11 cellular contexts compared by ENCODE assay signal in genomic region chr2:74119324-74119723, GRCh38. TPM values are rescaled to one million over a fixed set of nuclear protein-coding genes. Genes with fewer than 3 reads are reported as not detected.
DNase-seq lines count a peak whose midpoint lies in the region; ATAC-seq, FAIRE-seq and TF ChIP-seq lines count a peak whose summit lies in the region.
"Had no signal": no experiment of that assay in that cellular context is flagged by ENCODE, and none has a peak within 500 bp of the region (broad histone marks: within the 10 kb centered on the region; RNA-seq: fewer than 3 reads in every experiment).

No MANE protein-coding gene starts in this region.

- H3K4me1 ChIP-seq in astrocyte (ENCODE audit: insufficient read depth, low read length) (peaks cover 3% of the 10 kb centered on the region), parathyroid adenoma (no peaks in the 10 kb centered on the region), aorta (ENCODE audit: control insufficient read depth in 1 of 2, insufficient read depth in 2 of 2, low read length in 2 of 2) (no peaks in the 10 kb centered on the region)
- H3K4me1 ChIP-seq: Peyer's patch, vagina had no signal

- H3K27ac ChIP-seq in astrocyte (ENCODE audit: low read depth, low read length) (no peak overlapping the region), parathyroid adenoma (no peak overlapping the region), aorta (ENCODE audit: low read depth in 1 of 2, low read length in 2 of 2) (no peak overlapping the region)

- no peak for ATAC-seq in HG03175 (IDR thresholded peaks at IDR 0.05; ENCODE audit: unreplicated experiment)
- ATAC-seq in aorta (ENCODE audit: low FRiP score), result no peak

- H3K9me3 ChIP-seq in astrocyte (ENCODE audit: insufficient read depth, low read depth, low read length) (no peaks in the 10 kb centered on the region), parathyroid adenoma (ENCODE audit: control insufficient read depth, low read length) (no peaks in the 10 kb centered on the region), aorta (ENCODE audit: control insufficient read depth, low read length) (no peaks in the 10 kb centered on the region)
- H3K9me3 ChIP-seq: Peyer's patch, vagina had no signal

- H3K27me3 ChIP-seq in astrocyte (ENCODE audit: insufficient read depth, low read length) (no peaks in the 10 kb centered on the region), parathyroid adenoma (ENCODE audit: control insufficient read depth, insufficient read depth, low read length) (no peaks in the 10 kb centered on the region), aorta (ENCODE audit: control insufficient read depth in 1 of 2, insufficient read depth in 2 of 2, low read length in 1 of 2) (no peaks in the 10 kb centered on the region)
- H3K27me3 ChIP-seq: Peyer's patch, vagina had no signal

- H3K9ac ChIP-seq in astrocyte (ENCODE audit: low read length) (no peak overlapping the region), parathyroid adenoma (no peak overlapping the region)

- intact Hi-C loops in aorta (cut with DNase I), result no loop called here

- no peaks in the 10 kb centered on the region for H3K79me2 ChIP-seq in astrocyte (ENCODE audit: insufficient read depth, low read length)
- H3K79me2 ChIP-seq in parathyroid adenoma, result no peaks in the 10 kb centered on the region

- TF ChIP-seq CTCF in astrocyte (IDR thresholded peaks at IDR 0.05; ENCODE audit: insufficient read depth, low read depth, low read length), result no peak
- no peak for TF ChIP-seq CTCF in parathyroid adenoma (IDR thresholded peaks at IDR 0.05)

- H3K4me3 ChIP-seq in astrocyte (ENCODE audit: insufficient read depth, low read depth, low read length), result no peak overlapping the region
- H3K4me3 ChIP-seq in parathyroid adenoma (ENCODE audit: low read depth, low read length), result no peak overlapping the region
- H3K4me3 ChIP-seq in aorta (ENCODE audit: low read length in 2 of 2), result no peak overlapping the region

- H3K36me3 Mint-ChIP-seq in astrocyte (ENCODE audit: low read depth, unreplicated experiment), result no peaks in the 10 kb centered on the region

- peak overlapping the region; percentile 75 for H3K4me3 Mint-ChIP-seq in astrocyte (ENCODE audit: unreplicated experiment)

- no peak overlapping the region for H3K27ac Mint-ChIP-seq in astrocyte (ENCODE audit: unreplicated experiment)

- H3K4me2 ChIP-seq in astrocyte (ENCODE audit: low read length) (peak overlapping the region; percentile 80), parathyroid adenoma (ENCODE audit: low read length) (no peak overlapping the region)

- H3K36me3 ChIP-seq in astrocyte (ENCODE audit: insufficient read depth, low read length), result no peaks in the 10 kb centered on the region
- H3K36me3 ChIP-seq in parathyroid adenoma (ENCODE audit: control insufficient read depth, insufficient read depth, low read length), result no peaks in the 10 kb centered on the region
- no peaks in the 10 kb centered on the region for H3K36me3 ChIP-seq in aorta (ENCODE audit: control insufficient read depth in 1 of 2, insufficient read depth in 2 of 2, low read length in 1 of 2)
- H3K36me3 ChIP-seq: Peyer's patch, vagina had no signal

- peaks cover 19% of the 10 kb centered on the region for H3K9me3 Mint-ChIP-seq in astrocyte (ENCODE audit: unreplicated experiment)

- H2AFZ ChIP-seq in astrocyte (ENCODE audit: low read depth, low read length) (no peak overlapping the region), parathyroid adenoma (peak overlapping the region; percentile 87)

- FAIRE-seq in astrocyte (lab: Jason Lieb, UNC), result no peak
- FAIRE-seq: endometrium had no signal

- H3K4me1 Mint-ChIP-seq in astrocyte (ENCODE audit: low read depth, unreplicated experiment), result no peaks in the 10 kb centered on the region

- H3K27me3 Mint-ChIP-seq in astrocyte (ENCODE audit: low read depth, unreplicated experiment), result peaks cover 7% of the 10 kb centered on the region
- H3K27me3 Mint-ChIP-seq: memory B cell had no signal

- DNase-seq in EH (ENCODE audit: low read depth) (peak; percentile 26), Kasumi-1 (lab: John Stamatoyannopoulos, UW) (peak; percentile 12 to 30), astrocyte (ENCODE audit: low read depth) (no peak), aorta (no peak)
- DNase-seq in activated naive CD4-positive, alpha-beta T cell (lab: John Stamatoyannopoulos, UW), result no peak

- no peaks in the 10 kb centered on the region for H4K20me1 ChIP-seq in astrocyte (ENCODE audit: insufficient read depth, low read length)

RNA-seq across cellular contexts. Expression of gene BOLA3, which starts 28.4 kb away (rescaled TPM):
- total RNA-seq in astrocyte (42.4 and 48.8 TPM in 2 replicates), aorta (10 to 100 TPM; 13.6 to 15.3 TPM)
- 10 to 100 TPM; 44.7 to 85.1 TPM for polyA plus RNA-seq in aorta

RNA-seq across cellular contexts. Expression of gene MOB1A, which starts 59.4 kb away (rescaled TPM):
- total RNA-seq in astrocyte (107 and 116 TPM in 2 replicates), aorta (100 to 1,000 TPM; 101 to 105 TPM)
- 10 to 100 TPM; 35.7 to 51.3 TPM for polyA plus RNA-seq in aorta

Comparison
In these comparisons a context has a peak if more than half of its experiments do, and no peak if none do; other contexts are left out.
1. DNase-seq: peak in EH (single experiment) and Kasumi-1 (2 of 2); none in astrocyte (single experiment), aorta (0 of 2) and activated naive CD4-positive, alpha-beta T cell (0 of 4).